Comparison of ENCODE assay signal across 10 cellular contexts in genomic region chr6:138774370-138774769, GRCh38. TPM values are rescaled to one million over a fixed set of nuclear protein-coding genes. Genes with fewer than 3 reads are reported as not detected.
DNase-seq lines count a peak whose midpoint lies in the region; ATAC-seq and TF ChIP-seq lines count a peak whose summit lies in the region.
"Had no signal": no experiment of that assay in that cellular context is flagged by ENCODE, and none has a peak within 500 bp of the region (broad histone marks: within the 10 kb centered on the region; RNA-seq: fewer than 3 reads in every experiment).

No MANE protein-coding gene starts in this region.

- no peak for TF ChIP-seq POLR2A in uterus (IDR thresholded peaks at IDR 0.05)

- peak overlapping the region; percentile 94 to 99 for H3K27ac ChIP-seq in uterus

- H3K4me1 Mint-ChIP-seq in activated naive CD4-positive, alpha-beta T cell treated with anti-CD3 and anti-CD28 coated beads, Interleukin-2, amount 50 U/mL, for 24 hours: peaks cover 51% of the 10 kb centered on the region

- no peak for TF ChIP-seq CTCF in uterus (IDR thresholded peaks at IDR 0.05)

- no peaks in the 10 kb centered on the region for H3K36me3 ChIP-seq in uterus

- intact Hi-C loops in uterus (cut with DNase I; ENCODE audit: low total_unique reads): no loop called here

- H3K36me3 Mint-ChIP-seq in activated naive CD4-positive, alpha-beta T cell treated with anti-CD3 and anti-CD28 coated beads, Interleukin-2, amount 50 U/mL, for 24 hours: peaks cover 10% of the 10 kb centered on the region
- H3K36me3 Mint-ChIP-seq in activated naive CD4-positive, alpha-beta T cell treated with anti-CD3 and anti-CD28 coated beads, Interleukin-2, amount 50 U/mL, for 72 hours: no peaks in the 10 kb centered on the region

- ATAC-seq in activated naive CD4-positive, alpha-beta T cell treated with anti-CD3 and anti-CD28 coated beads, Interleukin-2, amount 50 U/mL, for 72 hours: no peak

- peaks cover 0 to 7% of the 10 kb centered on the region in 2 donors for H3K4me1 ChIP-seq in uterus

- H3K4me3 ChIP-seq in uterus: peak overlapping the region; percentile 77 to 92

- peak overlapping the region; percentile 98 for H3K4me3 Mint-ChIP-seq in activated naive CD4-positive, alpha-beta T cell treated with anti-CD3 and anti-CD28 coated beads, Interleukin-2, amount 50 U/mL, for 24 hours

- no peaks in the 10 kb centered on the region for H3K9me3 Mint-ChIP-seq in activated naive CD4-positive, alpha-beta T cell treated with anti-CD3 and anti-CD28 coated beads, Interleukin-2, amount 50 U/mL, for 24 hours
- no peaks in the 10 kb centered on the region for H3K9me3 Mint-ChIP-seq in activated naive CD4-positive, alpha-beta T cell treated with anti-CD3 and anti-CD28 coated beads, Interleukin-2, amount 50 U/mL, for 72 hours

- no peak for DNase-seq in activated naive CD4-positive, alpha-beta T cell treated with anti-CD3 and anti-CD28 coated beads, Interleukin-2, amount 50 U/mL, for 72 hours (ENCODE audit: low spot score in 2 of 2)
- DNase-seq in cerebellum (ENCODE audit: low spot score) (peak; percentile 19), midbrain (lab: John Stamatoyannopoulos, UW) (peak; percentile 55), uterus (no peak), NCI-H1417 treated with DMSO at 0.1 percent for 48 hours (lab: John Stamatoyannopoulos, UW) (no peak), cerebellar nuclear complex (lab: John Stamatoyannopoulos, UW) (no peak), SHP77 treated with DMSO at 0.1 percent for 48 hours (lab: John Stamatoyannopoulos, UW) (no peak)
- DNase-seq: left cardiac atrium, NCI-H524 treated with DMSO at 0.1 percent for 48 hours had no signal

- no peaks in the 10 kb centered on the region for H3K27me3 Mint-ChIP-seq in activated naive CD4-positive, alpha-beta T cell treated with anti-CD3 and anti-CD28 coated beads, Interleukin-2, amount 50 U/mL, for 24 hours

- H3K27me3 ChIP-seq in uterus: no peaks in the 10 kb centered on the region

- no peaks in the 10 kb centered on the region for H3K9me3 ChIP-seq in uterus

- H3K27ac Mint-ChIP-seq in activated naive CD4-positive, alpha-beta T cell treated with anti-CD3 and anti-CD28 coated beads, Interleukin-2, amount 50 U/mL, for 24 hours: no peak overlapping the region
- H3K27ac Mint-ChIP-seq in activated naive CD4-positive, alpha-beta T cell treated with anti-CD3 and anti-CD28 coated beads, Interleukin-2, amount 50 U/mL, for 72 hours: peak overlapping the region in 1 of 2 donors; percentile 93

RNA-seq across cellular contexts. Expression of gene CCDC28A, which starts 0.8 kb away (rescaled TPM):
- total RNA-seq in activated naive CD4-positive, alpha-beta T cell treated with anti-CD3 and anti-CD28 coated beads, Interleukin-2, amount 50 U/mL, for 72 hours: 10 to 100 TPM; 17.1 to 35.8 TPM
- 5.7 TPM for total RNA-seq in cerebellum
- 10 to 100 TPM in 2 of 4 donors, 1 to 10 TPM in 2; 7.9 to 28.9 (median 15.3) TPM for total RNA-seq in uterus

RNA-seq across cellular contexts. Expression of gene ECT2L, which starts 21.5 kb away (rescaled TPM):
- not detected for total RNA-seq in activated naive CD4-positive, alpha-beta T cell treated with anti-CD3 and anti-CD28 coated beads, Interleukin-2, amount 50 U/mL, for 72 hours
- total RNA-seq in cerebellum: 0.45 TPM
- 1 to 10 TPM in 2 of 4 donors, under 1 TPM in 2; 0.51 to 1.5 (median 0.99) TPM for total RNA-seq in uterus

Comparison
In these comparisons a context has a peak if more than half of its experiments do, and no peak if none do; other contexts are left out.
1. DNase-seq: peak in cerebellum (single experiment) and midbrain (single experiment); none in activated naive CD4-positive, alpha-beta T cell treated with anti-CD3 and anti-CD28 coated beads, Interleukin-2, amount 50 U/mL, for 72 hours (0 of 2), uterus (0 of 2), NCI-H1417 treated with DMSO at 0.1 percent for 48 hours (single experiment), cerebellar nuclear complex (0 of 2) and SHP77 treated with DMSO at 0.1 percent for 48 hours (single experiment).